ENCODE assay signal across 8 cellular contexts in genomic region chr1:86156571-86157455, GRCh38. TPM values are rescaled to one million over a fixed set of nuclear protein-coding genes. Genes with fewer than 3 reads are reported as not detected.
A peak's percentile ranks its signal among the peaks of the same experiment; 100 is the strongest.
DNase-seq lines count a peak whose midpoint lies in the region; ATAC-seq and TF ChIP-seq lines count a peak whose summit lies in the region.

Gene COL24A1 (minus strand): TSS chr1:86156772. CDS start chr1:86156396, 376 bp downstream.

- peaks cover 37% of the 10 kb centered on the region for H3K27me3 Mint-ChIP-seq in activated CD8-positive, alpha-beta memory T cell treated with anti-CD3 and anti-CD28 coated beads, Interleukin-2, amount 10 ng/mL, durations not matched to agents 7 days and 5 days
- peaks cover 73% of the 10 kb centered on the region for H3K27me3 Mint-ChIP-seq in mesothelial cell of epicardium (ENCODE audit: low read depth)
- peaks cover 41% of the 10 kb centered on the region for H3K27me3 Mint-ChIP-seq in stimulated activated memory B cell treated with anti-CD40 and anti-IgM and Interleukin-4, amounts not matched to agents 10 μg/mL and 1 μg/mL and 100 μg/mL, for 72 hours

- H3K4me3 ChIP-seq in epithelial cell of esophagus (ENCODE audit: low read length): peak within 1 kb of the TSS; percentile 19

- DNase-seq in activated CD8-positive, alpha-beta memory T cell treated with anti-CD3 and anti-CD28 coated beads, Interleukin-2, amount 10 ng/mL, durations not matched to agents 7 days and 5 days: no peak
- no peak for DNase-seq in activated CD8-positive, alpha-beta memory T cell treated with anti-CD3 and anti-CD28 coated beads for 24 hours
- peak; percentile 64 for DNase-seq in NOMO-1 treated with DMSO at 0.1 percent for 48 hours (lab: John Stamatoyannopoulos, UW; ENCODE audit: unreplicated experiment)
- peak; percentile 53 for DNase-seq in epithelial cell of esophagus (ENCODE audit: low read depth)
- DNase-seq in mesothelial cell of epicardium (ENCODE audit: low spot score in 2 of 2, unreplicated experiment in 2 of 2): peak; percentile 19 to 57
- DNase-seq in ureter (ENCODE audit: low spot score): peak; percentile 50

- peak within 1 kb of the TSS; percentile 4 for H3K27ac Mint-ChIP-seq in activated CD8-positive, alpha-beta memory T cell treated with anti-CD3 and anti-CD28 coated beads, Interleukin-2, amount 10 ng/mL, durations not matched to agents 7 days and 5 days
- no peak within 1 kb of the TSS for H3K27ac Mint-ChIP-seq in mesothelial cell of epicardium
- H3K27ac Mint-ChIP-seq in stimulated activated memory B cell treated with anti-CD40 and anti-IgM and Interleukin-4, amounts not matched to agents 10 μg/mL and 1 μg/mL and 100 μg/mL, for 72 hours: no peak within 1 kb of the TSS

- TF ChIP-seq CTCF in epithelial cell of esophagus (IDR thresholded peaks at IDR 0.05; ENCODE audit: insufficient read depth, low read depth, low read length, missing control alignments) (no peak), mesothelial cell of epicardium (IDR thresholded peaks at IDR 0.05; ENCODE audit: unreplicated experiment) (no peak)

- ATAC-seq in activated CD8-positive, alpha-beta memory T cell treated with anti-CD3 and anti-CD28 coated beads, Interleukin-2, amount 10 ng/mL, durations not matched to agents 7 days and 5 days: no peak
- ATAC-seq in stimulated activated memory B cell treated with anti-CD40 and anti-IgM and Interleukin-4, amounts not matched to agents 10 μg/mL and 1 μg/mL and 100 μg/mL, for 72 hours: no peak
- no peak for ATAC-seq in GM18907 (IDR thresholded peaks at IDR 0.05; ENCODE audit: unreplicated experiment)

- H3K4me1 Mint-ChIP-seq in activated CD8-positive, alpha-beta memory T cell treated with anti-CD3 and anti-CD28 coated beads, Interleukin-2, amount 10 ng/mL, durations not matched to agents 7 days and 5 days: peaks cover 7% of the 10 kb centered on the region
- H3K4me1 Mint-ChIP-seq in mesothelial cell of epicardium: peaks cover 26% of the 10 kb centered on the region
- no peaks in the 10 kb centered on the region for H3K4me1 Mint-ChIP-seq in stimulated activated memory B cell treated with anti-CD40 and anti-IgM and Interleukin-4, amounts not matched to agents 10 μg/mL and 1 μg/mL and 100 μg/mL, for 72 hours

- peaks cover 4% of the 10 kb centered on the region for H3K36me3 Mint-ChIP-seq in activated CD8-positive, alpha-beta memory T cell treated with anti-CD3 and anti-CD28 coated beads, Interleukin-2, amount 10 ng/mL, durations not matched to agents 7 days and 5 days
- H3K36me3 Mint-ChIP-seq in mesothelial cell of epicardium: no peaks in the 10 kb centered on the region
- H3K36me3 Mint-ChIP-seq in stimulated activated memory B cell treated with anti-CD40 and anti-IgM and Interleukin-4, amounts not matched to agents 10 μg/mL and 1 μg/mL and 100 μg/mL, for 72 hours: no peaks in the 10 kb centered on the region

- CTCF ChIA-PET in activated CD8-positive, alpha-beta memory T cell treated with anti-CD3 and anti-CD28 coated beads, Interleukin-2, amount 10 ng/mL, durations not matched to agents 7 days and 5 days (lab: Charles Lee): no interaction called here

- H3K9me3 Mint-ChIP-seq in activated CD8-positive, alpha-beta memory T cell treated with anti-CD3 and anti-CD28 coated beads, Interleukin-2, amount 10 ng/mL, durations not matched to agents 7 days and 5 days (ENCODE audit: low read depth): no peaks in the 10 kb centered on the region
- H3K9me3 Mint-ChIP-seq in mesothelial cell of epicardium: no peaks in the 10 kb centered on the region
- peaks cover 5% of the 10 kb centered on the region for H3K9me3 Mint-ChIP-seq in stimulated activated memory B cell treated with anti-CD40 and anti-IgM and Interleukin-4, amounts not matched to agents 10 μg/mL and 1 μg/mL and 100 μg/mL, for 72 hours

- peak within 1 kb of the TSS; percentile 19 for H3K4me3 Mint-ChIP-seq in activated CD8-positive, alpha-beta memory T cell treated with anti-CD3 and anti-CD28 coated beads, Interleukin-2, amount 10 ng/mL, durations not matched to agents 7 days and 5 days
- H3K4me3 Mint-ChIP-seq in mesothelial cell of epicardium: peak within 1 kb of the TSS; percentile 70
- H3K4me3 Mint-ChIP-seq in stimulated activated memory B cell treated with anti-CD40 and anti-IgM and Interleukin-4, amounts not matched to agents 10 μg/mL and 1 μg/mL and 100 μg/mL, for 72 hours: no peak within 1 kb of the TSS

RNA-seq across cellular contexts. Expression of gene COL24A1, which starts in this region (rescaled TPM):
- total RNA-seq in activated CD8-positive, alpha-beta memory T cell treated with anti-CD3 and anti-CD28 coated beads, Interleukin-2, amount 10 ng/mL, durations not matched to agents 7 days and 5 days: not detected
- total RNA-seq in mesothelial cell of epicardium (2.7 to 3.5 TPM (median 2.9 TPM) in 3 replicates), ureter (5.8 TPM)

Comparison
In these comparisons a context has a peak if more than half of its experiments do, and no peak if none do; other contexts are left out.
1. DNase-seq: peak in NOMO-1 treated with DMSO at 0.1 percent for 48 hours (single experiment), epithelial cell of esophagus (single experiment), mesothelial cell of epicardium (2 of 2) and ureter (single experiment); none in activated CD8-positive, alpha-beta memory T cell treated with anti-CD3 and anti-CD28 coated beads, Interleukin-2, amount 10 ng/mL, durations not matched to agents 7 days and 5 days (single experiment) and activated CD8-positive, alpha-beta memory T cell treated with anti-CD3 and anti-CD28 coated beads for 24 hours (single experiment).